Comparison of ENCODE assay signal across 22 cellular contexts in the genomic region with DNA sequence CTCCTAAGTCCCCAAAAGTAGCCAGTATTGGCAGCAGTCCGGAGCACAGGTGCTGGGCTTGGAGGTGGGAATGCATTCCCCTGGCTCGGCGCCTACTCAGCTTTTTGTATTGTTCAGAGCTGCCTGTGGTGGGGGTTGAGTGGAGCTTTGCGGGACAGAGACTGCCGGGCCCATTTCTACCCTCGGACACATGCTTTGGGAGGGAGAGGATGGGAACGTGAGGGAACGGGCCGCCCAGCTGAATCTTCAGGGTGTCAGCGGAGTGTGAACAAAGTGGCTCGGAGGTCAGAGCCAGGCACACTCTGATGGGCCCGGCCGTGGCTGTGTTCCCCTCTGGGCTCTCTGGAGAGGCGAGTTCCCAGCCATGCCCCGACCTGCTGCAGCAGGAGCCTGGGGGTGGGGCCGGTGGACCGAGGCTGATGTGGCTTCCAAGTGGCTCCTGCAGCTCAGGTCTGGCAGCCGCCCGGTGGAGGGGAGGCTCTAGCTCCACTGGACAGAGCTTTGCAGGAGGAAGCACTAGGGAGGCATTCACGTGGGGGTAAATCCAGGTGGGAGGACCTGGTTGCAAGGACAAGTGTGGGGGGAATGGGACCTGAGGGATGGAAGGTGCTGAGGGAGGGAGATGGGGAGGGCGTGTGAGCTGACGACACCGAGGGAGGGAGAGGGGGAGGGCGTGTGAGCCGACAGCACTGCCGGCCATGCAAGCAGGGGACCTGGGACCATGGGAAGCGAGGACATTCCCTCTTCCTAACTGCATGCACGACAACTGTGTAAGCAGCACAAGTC. TPM values are rescaled to one million over a fixed set of nuclear protein-coding genes. Genes with fewer than 3 reads are reported as not detected.
DNase-seq lines count a peak whose midpoint lies in the region; ATAC-seq and TF ChIP-seq lines count a peak whose summit lies in the region.
"Had no signal": no experiment of that assay in that cellular context is flagged by ENCODE, and none has a peak within 500 bp of the region (broad histone marks: within the 10 kb centered on the region; RNA-seq: fewer than 3 reads in every experiment).

No MANE protein-coding gene starts in this region.

- no peak overlapping the region for H3K9ac ChIP-seq in liver (ENCODE audit: low read depth in 1 of 2, low read length in 2 of 2)
- H3K9ac ChIP-seq: parathyroid adenoma had no signal

- TF ChIP-seq POLR2A in tibial nerve (IDR thresholded peaks at IDR 0.05): no peak

- peaks cover 0 to 12% (median 0%) of the 10 kb centered on the region in 4 donors for H3K4me1 ChIP-seq in liver (ENCODE audit: control insufficient read depth in 4 of 4, insufficient read depth in 4 of 4, low read length in 3 of 4)
- H3K4me1 ChIP-seq in tibial nerve: peaks cover 0 to 11% (median 0%) of the 10 kb centered on the region in 4 donors
- H3K4me1 ChIP-seq: parathyroid adenoma had no signal

- H3K27ac ChIP-seq in liver (ENCODE audit: low read depth in 1 of 2, low read length in 2 of 2): peak overlapping the region; percentile 43 to 62
- peak overlapping the region in 3 of 4 donors; percentile 2 to 58 (median 55) for H3K27ac ChIP-seq in tibial nerve
- H3K27ac ChIP-seq: parathyroid adenoma had no signal

- H3K27me3 ChIP-seq in liver (ENCODE audit: control insufficient read depth in 4 of 4, insufficient read depth in 4 of 4, low read length in 3 of 4) (no peaks in the 10 kb centered on the region), tibial nerve (no peaks in the 10 kb centered on the region)
- H3K27me3 ChIP-seq: heart left ventricle had no signal

- no peaks in the 10 kb centered on the region for H3K9me3 ChIP-seq in liver (ENCODE audit: control insufficient read depth in 4 of 4, low read length in 3 of 4)
- no peaks in the 10 kb centered on the region for H3K9me3 ChIP-seq in tibial nerve
- H3K9me3 ChIP-seq: heart left ventricle had no signal

- DNase-seq in activated naive CD4-positive, alpha-beta T cell treated with anti-CD3 and anti-CD28 coated beads, Interleukin-2, amount 50 U/mL, for 16 hours: peak; percentile 9
- DNase-seq in activated naive CD4-positive, alpha-beta T cell (lab: John Stamatoyannopoulos, UW): no peak
- DNase-seq in cerebellum (ENCODE audit: low spot score) (peak; percentile 71), tibial nerve (ENCODE audit: low spot score in 2 of 2) (no peak), HPDE6-E6E7 (ENCODE audit: extremely low spot score) (no peak), pons (ENCODE audit: low spot score) (no peak)
- DNase-seq: activated CD4-positive, alpha-beta T cell treated with anti-CD3 and anti-CD28 coated beads for 36 hours; activated CD8-positive, alpha-beta memory T cell treated with anti-CD3 and anti-CD28 coated beads, Interleukin-2, amount 50 U/mL, for 48 hours; DMS153; GF-D8; mammary epithelial cell; naive B cell; NCI-H2029 treated with DMSO at 0.1 percent for 48 hours; RPMI8226; small intestine; stimulated activated CD4-positive, alpha-beta T cell treated with anti-CD3 and anti-CD28 coated beads, Interleukin-4, amount 100 ng/mL, for 24 hours had no signal

- TF ChIP-seq CTCF in liver (IDR thresholded peaks at IDR 0.05; ENCODE audit: low read depth, low read length, missing input control) (no peak), tibial nerve (IDR thresholded peaks at IDR 0.05) (no peak)

- TF ChIP-seq RAD21 in liver (IDR thresholded peaks at IDR 0.05): no peak

- TF ChIP-seq EP300 in tibial nerve (IDR thresholded peaks at IDR 0.05): no peak

- H3K4me3 ChIP-seq in liver (ENCODE audit: low read depth in 1 of 3, low read length in 3 of 3) (no peak overlapping the region), tibial nerve (no peak overlapping the region)
- H3K4me3 ChIP-seq: heart left ventricle had no signal

- 95% methylated on average over 28 of the region's 28 CpGs for WGBS in liver
- WGBS in tibial nerve, 2 donors: 90 to 91% methylated on average over 28 of the region's 28 CpGs

- ATAC-seq in GM21447 (IDR thresholded peaks at IDR 0.05; ENCODE audit: unreplicated experiment): no peak
- ATAC-seq: activated CD4-positive, alpha-beta T cell treated with anti-CD3 and anti-CD28 coated beads for 36 hours had no signal

- peaks cover 0 to 5% (median 0%) of the 10 kb centered on the region in 4 donors for H3K36me3 ChIP-seq in liver (ENCODE audit: control insufficient read depth in 4 of 4, insufficient read depth in 3 of 4, low read depth in 1 of 4, low read length in 3 of 4)
- H3K36me3 ChIP-seq in tibial nerve: peaks cover 0 to 61% (median 6%) of the 10 kb centered on the region in 3 donors

TF ChIP-seq in liver, 16 proteins besides CTCF, POLR2A, EP300 and RAD21:
- TF ChIP-seq HNF4A (conservative IDR thresholded peaks at IDR 0.05) (no peak), RXRA (IDR thresholded peaks at IDR 0.05) (no peak), YY1 (IDR thresholded peaks at IDR 0.05) (no peak), EGR1 (IDR thresholded peaks at IDR 0.05; ENCODE audit: low read depth in 2 of 2) (no peak), HNF4G (IDR thresholded peaks at IDR 0.05) (no peak)
- TF ChIP-seq, protein P1, sequence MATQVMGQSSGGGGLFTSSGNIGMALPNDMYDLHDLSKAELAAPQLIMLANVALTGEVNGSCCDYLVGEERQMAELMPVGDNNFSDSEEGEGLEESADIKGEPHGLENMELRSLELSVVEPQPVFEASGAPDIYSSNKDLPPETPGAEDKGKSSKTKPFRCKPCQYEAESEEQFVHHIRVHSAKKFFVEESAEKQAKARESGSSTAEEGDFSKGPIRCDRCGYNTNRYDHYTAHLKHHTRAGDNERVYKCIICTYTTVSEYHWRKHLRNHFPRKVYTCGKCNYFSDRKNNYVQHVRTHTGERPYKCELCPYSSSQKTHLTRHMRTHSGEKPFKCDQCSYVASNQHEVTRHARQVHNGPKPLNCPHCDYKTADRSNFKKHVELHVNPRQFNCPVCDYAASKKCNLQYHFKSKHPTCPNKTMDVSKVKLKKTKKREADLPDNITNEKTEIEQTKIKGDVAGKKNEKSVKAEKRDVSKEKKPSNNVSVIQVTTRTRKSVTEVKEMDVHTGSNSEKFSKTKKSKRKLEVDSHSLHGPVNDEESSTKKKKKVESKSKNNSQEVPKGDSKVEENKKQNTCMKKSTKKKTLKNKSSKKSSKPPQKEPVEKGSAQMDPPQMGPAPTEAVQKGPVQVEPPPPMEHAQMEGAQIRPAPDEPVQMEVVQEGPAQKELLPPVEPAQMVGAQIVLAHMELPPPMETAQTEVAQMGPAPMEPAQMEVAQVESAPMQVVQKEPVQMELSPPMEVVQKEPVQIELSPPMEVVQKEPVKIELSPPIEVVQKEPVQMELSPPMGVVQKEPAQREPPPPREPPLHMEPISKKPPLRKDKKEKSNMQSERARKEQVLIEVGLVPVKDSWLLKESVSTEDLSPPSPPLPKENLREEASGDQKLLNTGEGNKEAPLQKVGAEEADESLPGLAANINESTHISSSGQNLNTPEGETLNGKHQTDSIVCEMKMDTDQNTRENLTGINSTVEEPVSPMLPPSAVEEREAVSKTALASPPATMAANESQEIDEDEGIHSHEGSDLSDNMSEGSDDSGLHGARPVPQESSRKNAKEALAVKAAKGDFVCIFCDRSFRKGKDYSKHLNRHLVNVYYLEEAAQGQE (IDR thresholded peaks at IDR 0.05): no peak
- TF ChIP-seq, protein P2, sequence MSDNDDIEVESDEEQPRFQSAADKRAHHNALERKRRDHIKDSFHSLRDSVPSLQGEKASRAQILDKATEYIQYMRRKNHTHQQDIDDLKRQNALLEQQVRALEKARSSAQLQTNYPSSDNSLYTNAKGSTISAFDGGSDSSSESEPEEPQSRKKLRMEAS (IDR thresholded peaks at IDR 0.05): no peak
TF ChIP-seq in liver: peak in this region for 0.

RNA-seq across cellular contexts. Expression of a gene that starts 31.1 kb away (rescaled TPM):
- 0.18 TPM for total RNA-seq in cerebellum
- total RNA-seq in liver: not detected
- polyA plus RNA-seq in liver: not detected
- under 1 TPM in 2 of 4 donors, not detected in 2; 0.20 to 0.90 TPM for total RNA-seq in tibial nerve
- total RNA-seq: A673; activated CD4-positive, alpha-beta T cell treated with anti-CD3 and anti-CD28 coated beads for 36 hours; mammary epithelial cell; NCI-H460 had no signal
- polyA plus RNA-seq: mammary epithelial cell had no signal

RNA-seq across cellular contexts. Expression of a gene that starts 47.4 kb away (rescaled TPM):
- total RNA-seq in cerebellum (82.4 TPM), liver (10 to 100 TPM; 12.0 to 12.8 TPM), tibial nerve (10 to 100 TPM; 23.4 to 45.3 (median 26.8) TPM)
- 1 to 10 TPM; 1.5 to 7.7 TPM for polyA plus RNA-seq in liver

Comparison
In these comparisons a context has a peak if more than half of its experiments do, and no peak if none do; other contexts are left out.
1. DNase-seq: peak in activated naive CD4-positive, alpha-beta T cell treated with anti-CD3 and anti-CD28 coated beads, Interleukin-2, amount 50 U/mL, for 16 hours (single experiment) and cerebellum (single experiment); none in activated naive CD4-positive, alpha-beta T cell (0 of 4), tibial nerve (0 of 2), HPDE6-E6E7 (single experiment) and pons (single experiment).